In the genomic region with DNA sequence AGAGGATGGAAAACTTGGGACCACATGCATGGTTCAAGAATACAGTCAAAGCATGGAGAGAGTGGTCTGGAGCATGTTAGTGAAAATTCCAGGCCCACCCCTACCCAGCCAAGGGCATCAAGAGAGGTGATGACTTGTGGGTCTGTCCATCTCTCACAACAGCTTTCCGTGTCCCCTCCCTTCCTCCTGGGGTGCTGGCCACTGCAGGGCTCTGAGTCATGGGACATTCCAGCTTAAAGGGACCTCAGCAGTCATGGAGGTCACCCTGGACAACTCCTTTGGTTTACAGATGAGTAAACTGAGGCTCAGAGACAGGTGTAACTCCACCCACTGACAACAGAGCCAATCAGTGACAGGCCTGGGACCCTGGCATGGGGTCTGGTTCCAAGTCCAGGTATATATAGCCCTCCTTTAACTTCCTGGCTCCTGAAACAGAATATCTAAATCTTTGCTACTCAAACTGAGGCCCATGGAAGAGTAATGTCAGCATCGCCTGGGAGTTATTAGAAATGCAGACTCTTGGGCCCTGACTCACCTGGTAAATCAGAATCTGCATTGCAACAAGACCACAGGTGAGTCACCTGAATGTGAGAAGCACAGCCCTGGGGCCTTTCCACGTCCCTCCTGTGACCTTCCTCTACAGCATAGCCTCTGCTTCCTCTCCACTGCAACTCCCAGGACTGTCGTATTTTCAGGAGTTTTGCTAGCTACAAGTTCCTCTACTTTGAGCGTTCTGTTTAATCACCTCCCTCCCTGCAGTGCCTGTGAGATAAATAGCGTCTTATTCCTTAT, we compare ENCODE assay signal across 15 cellular contexts.
DNase-seq lines count a peak whose midpoint lies in the region; ATAC-seq, FAIRE-seq and TF ChIP-seq lines count a peak whose summit lies in the region.
"Had no signal": no experiment of that assay in that cellular context is flagged by ENCODE, and none has a peak within 500 bp of the region (broad histone marks: within the 10 kb centered on the region; RNA-seq: fewer than 3 reads in every experiment).

No MANE protein-coding gene starts in this region.

- H3K9me3 Mint-ChIP-seq in GM23338: no peaks in the 10 kb centered on the region
- peaks cover 3% of the 10 kb centered on the region for H3K9me3 Mint-ChIP-seq in astrocyte (ENCODE audit: unreplicated experiment)

- FAIRE-seq in astrocyte (lab: Jason Lieb, UNC): no peak
- FAIRE-seq: islet of Langerhans, RCC 7860 had no signal

- H3K27ac ChIP-seq in GM23338 (ENCODE audit: low read depth): peak overlapping the region; percentile 89
- H3K27ac ChIP-seq in astrocyte (ENCODE audit: low read depth, low read length): no peak overlapping the region
- H3K27ac ChIP-seq in caudate nucleus (ENCODE audit: low read depth, low read length): no peak overlapping the region
- H3K27ac ChIP-seq: gastroesophageal sphincter had no signal

- H3K27me3 Mint-ChIP-seq in GM23338 (ENCODE audit: insufficient read depth, low read depth, poor library complexity): peaks cover 11% of the 10 kb centered on the region
- peaks cover 39% of the 10 kb centered on the region for H3K27me3 Mint-ChIP-seq in astrocyte (ENCODE audit: low read depth, unreplicated experiment)

- H3K9ac ChIP-seq in astrocyte (ENCODE audit: low read length): no peak overlapping the region

- H2AFZ ChIP-seq in GM23338: no peak overlapping the region
- no peak overlapping the region for H2AFZ ChIP-seq in astrocyte (ENCODE audit: low read depth, low read length)

- H3K36me3 ChIP-seq in GM23338 (ENCODE audit: insufficient read depth): no peaks in the 10 kb centered on the region
- no peaks in the 10 kb centered on the region for H3K36me3 ChIP-seq in astrocyte (ENCODE audit: insufficient read depth, low read length)
- H3K36me3 ChIP-seq: gastroesophageal sphincter, transverse colon had no signal

- H3K9me2 ChIP-seq in GM23338 (ENCODE audit: insufficient read depth): peaks cover 8% of the 10 kb centered on the region

- H3K4me3 ChIP-seq in GM23338 (no peak overlapping the region), astrocyte (ENCODE audit: insufficient read depth, low read depth, low read length) (no peak overlapping the region)
- H3K4me3 ChIP-seq: gastroesophageal sphincter, transverse colon had no signal

- H3K27me3 ChIP-seq in GM23338 (ENCODE audit: insufficient read depth): no peaks in the 10 kb centered on the region
- no peaks in the 10 kb centered on the region for H3K27me3 ChIP-seq in astrocyte (ENCODE audit: insufficient read depth, low read length)
- H3K27me3 ChIP-seq: gastroesophageal sphincter, transverse colon had no signal

- peaks cover 62% of the 10 kb centered on the region for H3K4me1 Mint-ChIP-seq in GM23338
- peaks cover 11% of the 10 kb centered on the region for H3K4me1 Mint-ChIP-seq in astrocyte (ENCODE audit: low read depth, unreplicated experiment)

- no peak for ATAC-seq in GM23338
- no peak for ATAC-seq in left lobe of liver
- ATAC-seq in GM21786 (IDR thresholded peaks at IDR 0.05; ENCODE audit: unreplicated experiment): no peak
- no peak for ATAC-seq in HG02973 (IDR thresholded peaks at IDR 0.05; ENCODE audit: unreplicated experiment)
- ATAC-seq: gastroesophageal sphincter had no signal

- H3K9me3 ChIP-seq in astrocyte (ENCODE audit: insufficient read depth, low read depth, low read length): no peaks in the 10 kb centered on the region
- H3K9me3 ChIP-seq: gastroesophageal sphincter, transverse colon had no signal

- H3K4me3 Mint-ChIP-seq in GM23338 (no peak overlapping the region; the same call in 2 of the 3 replicates), astrocyte (ENCODE audit: unreplicated experiment) (no peak overlapping the region)

- H3K79me2 ChIP-seq in GM23338 (replicated peaks; ENCODE audit: insufficient read depth) (no peaks in the 10 kb centered on the region), astrocyte (ENCODE audit: insufficient read depth, low read length) (no peaks in the 10 kb centered on the region)

- peak overlapping the region; percentile 60 for H3K4me2 ChIP-seq in GM23338
- H3K4me2 ChIP-seq in astrocyte (ENCODE audit: low read length): no peak overlapping the region

- peak; percentile 42 for DNase-seq in AG20443 (ENCODE audit: low spot score)
- peak; percentile 27 for DNase-seq in GM23338 (ENCODE audit: low spot score)
- no peak for DNase-seq in astrocyte (ENCODE audit: low read depth)
- peak; percentile 30 for DNase-seq in left lobe of liver (ENCODE audit: low spot score)
- DNase-seq in effector CD8-positive, alpha-beta T cell (lab: John Stamatoyannopoulos, UW): no peak
- no peak for DNase-seq in caudate nucleus (lab: John Stamatoyannopoulos, UW)
- DNase-seq: effector CD4-positive, alpha-beta T cell; NCI-H1694; NCI-H526 treated with DMSO at 0.1 percent for 48 hours; transverse colon had no signal

- H3F3A ChIP-seq in GM23338 (replicated peaks; ENCODE audit: low read depth): peaks cover 14% of the 10 kb centered on the region

- no peak for TF ChIP-seq CTCF in GM23338 (conservative IDR thresholded peaks at IDR 0.05; ENCODE audit: low read depth in 2 of 2)
- TF ChIP-seq CTCF in astrocyte (IDR thresholded peaks at IDR 0.05; ENCODE audit: insufficient read depth, low read depth, low read length): no peak

- H3K27ac Mint-ChIP-seq in GM23338: peak overlapping the region; percentile 88
- peak overlapping the region; percentile 35 for H3K27ac Mint-ChIP-seq in astrocyte (ENCODE audit: unreplicated experiment)

- peaks cover 48% of the 10 kb centered on the region for H3K4me1 ChIP-seq in GM23338 (ENCODE audit: insufficient read depth)
- no peaks in the 10 kb centered on the region for H3K4me1 ChIP-seq in astrocyte (ENCODE audit: insufficient read depth, low read length)
- H3K4me1 ChIP-seq: gastroesophageal sphincter had no signal

- no peaks in the 10 kb centered on the region for H4K20me1 ChIP-seq in GM23338 (replicated peaks; ENCODE audit: insufficient read depth)
- no peaks in the 10 kb centered on the region for H4K20me1 ChIP-seq in astrocyte (ENCODE audit: insufficient read depth, low read length)

- no peaks in the 10 kb centered on the region; the same call in 2 of the 3 replicates for H3K36me3 Mint-ChIP-seq in GM23338 (ENCODE audit: low read depth)
- peaks cover 12% of the 10 kb centered on the region for H3K36me3 Mint-ChIP-seq in astrocyte (ENCODE audit: low read depth, unreplicated experiment)

TF ChIP-seq in GM23338, 12 proteins besides CTCF, POLR2A, EP300 and RAD21 (continues in another document):
- no peak for TF ChIP-seq STAT1 (IDR thresholded peaks at IDR 0.05; ENCODE audit: unreplicated experiment)
- TF ChIP-seq, protein P1, sequence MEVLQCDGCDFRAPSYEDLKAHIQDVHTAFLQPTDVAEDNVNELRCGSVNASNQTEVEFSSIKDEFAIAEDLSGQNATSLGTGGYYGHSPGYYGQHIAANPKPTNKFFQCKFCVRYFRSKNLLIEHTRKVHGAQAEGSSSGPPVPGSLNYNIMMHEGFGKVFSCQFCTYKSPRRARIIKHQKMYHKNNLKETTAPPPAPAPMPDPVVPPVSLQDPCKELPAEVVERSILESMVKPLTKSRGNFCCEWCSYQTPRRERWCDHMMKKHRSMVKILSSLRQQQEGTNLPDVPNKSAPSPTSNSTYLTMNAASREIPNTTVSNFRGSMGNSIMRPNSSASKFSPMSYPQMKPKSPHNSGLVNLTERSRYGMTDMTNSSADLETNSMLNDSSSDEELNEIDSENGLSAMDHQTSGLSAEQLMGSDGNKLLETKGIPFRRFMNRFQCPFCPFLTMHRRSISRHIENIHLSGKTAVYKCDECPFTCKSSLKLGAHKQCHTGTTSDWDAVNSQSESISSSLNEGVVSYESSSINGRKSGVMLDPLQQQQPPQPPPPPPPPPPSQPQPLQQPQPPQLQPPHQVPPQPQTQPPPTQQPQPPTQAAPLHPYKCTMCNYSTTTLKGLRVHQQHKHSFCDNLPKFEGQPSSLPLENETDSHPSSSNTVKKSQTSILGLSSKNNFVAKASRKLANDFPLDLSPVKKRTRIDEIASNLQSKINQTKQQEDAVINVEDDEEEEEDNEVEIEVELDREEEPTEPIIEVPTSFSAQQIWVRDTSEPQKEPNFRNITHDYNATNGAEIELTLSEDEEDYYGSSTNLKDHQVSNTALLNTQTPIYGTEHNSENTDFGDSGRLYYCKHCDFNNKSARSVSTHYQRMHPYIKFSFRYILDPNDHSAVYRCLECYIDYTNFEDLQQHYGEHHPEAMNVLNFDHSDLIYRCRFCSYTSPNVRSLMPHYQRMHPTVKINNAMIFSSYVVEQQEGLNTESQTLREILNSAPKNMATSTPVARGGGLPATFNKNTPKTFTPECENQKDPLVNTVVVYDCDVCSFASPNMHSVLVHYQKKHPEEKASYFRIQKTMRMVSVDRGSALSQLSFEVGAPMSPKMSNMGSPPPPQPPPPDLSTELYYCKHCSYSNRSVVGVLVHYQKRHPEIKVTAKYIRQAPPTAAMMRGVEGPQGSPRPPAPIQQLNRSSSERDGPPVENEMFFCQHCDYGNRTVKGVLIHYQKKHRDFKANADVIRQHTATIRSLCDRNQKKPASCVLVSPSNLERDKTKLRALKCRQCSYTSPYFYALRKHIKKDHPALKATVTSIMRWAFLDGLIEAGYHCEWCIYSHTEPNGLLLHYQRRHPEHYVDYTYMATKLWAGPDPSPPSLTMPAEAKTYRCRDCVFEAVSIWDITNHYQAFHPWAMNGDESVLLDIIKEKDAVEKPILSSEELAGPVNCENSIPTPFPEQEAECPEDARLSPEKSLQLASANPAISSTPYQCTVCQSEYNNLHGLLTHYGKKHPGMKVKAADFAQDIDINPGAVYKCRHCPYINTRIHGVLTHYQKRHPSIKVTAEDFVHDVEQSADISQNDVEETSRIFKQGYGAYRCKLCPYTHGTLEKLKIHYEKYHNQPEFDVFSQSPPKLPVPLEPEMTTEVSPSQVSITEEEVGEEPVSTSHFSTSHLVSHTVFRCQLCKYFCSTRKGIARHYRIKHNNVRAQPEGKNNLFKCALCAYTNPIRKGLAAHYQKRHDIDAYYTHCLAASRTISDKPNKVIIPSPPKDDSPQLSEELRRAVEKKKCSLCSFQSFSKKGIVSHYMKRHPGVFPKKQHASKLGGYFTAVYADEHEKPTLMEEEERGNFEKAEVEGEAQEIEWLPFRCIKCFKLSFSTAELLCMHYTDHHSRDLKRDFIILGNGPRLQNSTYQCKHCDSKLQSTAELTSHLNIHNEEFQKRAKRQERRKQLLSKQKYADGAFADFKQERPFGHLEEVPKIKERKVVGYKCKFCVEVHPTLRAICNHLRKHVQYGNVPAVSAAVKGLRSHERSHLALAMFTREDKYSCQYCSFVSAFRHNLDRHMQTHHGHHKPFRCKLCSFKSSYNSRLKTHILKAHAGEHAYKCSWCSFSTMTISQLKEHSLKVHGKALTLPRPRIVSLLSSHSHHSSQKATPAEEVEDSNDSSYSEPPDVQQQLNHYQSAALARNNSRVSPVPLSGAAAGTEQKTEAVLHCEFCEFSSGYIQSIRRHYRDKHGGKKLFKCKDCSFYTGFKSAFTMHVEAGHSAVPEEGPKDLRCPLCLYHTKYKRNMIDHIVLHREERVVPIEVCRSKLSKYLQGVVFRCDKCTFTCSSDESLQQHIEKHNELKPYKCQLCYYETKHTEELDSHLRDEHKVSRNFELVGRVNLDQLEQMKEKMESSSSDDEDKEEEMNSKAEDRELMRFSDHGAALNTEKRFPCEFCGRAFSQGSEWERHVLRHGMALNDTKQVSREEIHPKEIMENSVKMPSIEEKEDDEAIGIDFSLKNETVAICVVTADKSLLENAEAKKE (CRISPR knock-in tag; IDR thresholded peaks at IDR 0.05): no peak
- no peak for TF ChIP-seq NANOG (IDR thresholded peaks at IDR 0.05; ENCODE audit: borderline replicate concordance)

Comparison
In these comparisons a context has a peak if more than half of its experiments do, and no peak if none do; other contexts are left out.
1. DNase-seq: peak in AG20443 (single experiment), GM23338 (single experiment) and left lobe of liver (single experiment); none in astrocyte (single experiment), effector CD8-positive, alpha-beta T cell (single experiment) and caudate nucleus (0 of 61).